Comparison of ENCODE assay signal across 20 cellular contexts in the genomic region with DNA sequence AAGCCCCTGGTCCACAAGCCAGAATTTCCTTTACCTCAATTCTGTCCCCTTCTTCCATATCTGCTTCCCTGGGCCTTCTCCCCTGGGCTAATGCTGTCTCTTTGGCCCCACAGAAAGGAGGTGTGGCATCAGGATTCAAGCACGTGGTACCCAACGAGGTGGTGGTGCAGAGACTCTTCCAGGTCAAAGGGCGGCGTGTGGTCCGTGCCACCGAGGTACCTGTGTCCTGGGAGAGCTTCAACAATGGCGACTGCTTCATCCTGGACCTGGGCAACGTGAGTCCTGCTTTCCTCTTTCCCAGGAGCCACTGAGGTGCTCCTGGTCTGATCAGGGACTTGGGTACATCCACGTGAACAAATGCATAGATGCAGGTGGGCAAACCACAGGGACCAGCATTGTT.
"Had no signal": no experiment of that assay in that cellular context is flagged by ENCODE, and none has a peak within 500 bp of the region (broad histone marks: within the 10 kb centered on the region; RNA-seq: fewer than 3 reads in every experiment).

No MANE protein-coding gene starts in this region.

- H3K9me3 ChIP-seq: colonic mucosa, heart left ventricle, neutrophil, psoas muscle, tibial artery, upper lobe of left lung had no signal

- H3K27ac Mint-ChIP-seq: nephron progenitor cell; stimulated activated effector memory CD8-positive, alpha-beta T cell treated with anti-CD3 and anti-CD28 coated beads, Interleukin-12 subunit alpha, Interleukin-12 subunit beta, amount 100 ng/mL, for 72 hours; stimulated activated naive CD8-positive, alpha-beta T cell treated with anti-CD3 and anti-CD28 coated beads, Interleukin-15, Interleukin-2, amounts not matched to agents 100 ng/mL and 50 ng/mL, for 24 hours had no signal

- H3K27ac ChIP-seq: colonic mucosa, foreskin keratinocyte, neutrophil, psoas muscle, upper lobe of left lung had no signal

- H3K4me3 ChIP-seq: colonic mucosa, heart left ventricle, psoas muscle, tibial artery, upper lobe of left lung had no signal

- FAIRE-seq: small intestine had no signal

- H3K4me1 Mint-ChIP-seq: naive thymus-derived CD4-positive, alpha-beta T cell; stimulated activated effector memory CD8-positive, alpha-beta T cell treated with anti-CD3 and anti-CD28 coated beads, Interleukin-12 subunit alpha, Interleukin-12 subunit beta, amount 100 ng/mL, for 72 hours had no signal

- ATAC-seq: foreskin keratinocyte; naive thymus-derived CD4-positive, alpha-beta T cell; psoas muscle; stimulated activated effector memory CD8-positive, alpha-beta T cell treated with anti-CD3 and anti-CD28 coated beads, Interleukin-12 subunit alpha, Interleukin-12 subunit beta, amount 100 ng/mL, for 72 hours had no signal

- DNase-seq: cerebellar nuclear complex; colonic mucosa; dermis blood vessel endothelial cell; foreskin keratinocyte; hypothalamus; islet precursor cell; mesendoderm; naive thymus-derived CD4-positive, alpha-beta T cell; nephron progenitor cell; retina; small intestine; stimulated activated CD4-positive, alpha-beta T cell treated with anti-CD3 and anti-CD28 coated beads, Interleukin-4, amount 100 ng/mL, for 1 hour; stimulated activated CD8-positive, alpha-beta memory T cell treated with anti-CD3 and anti-CD28 coated beads, Interleukin-4, amount 100 ng/mL, for 48 hours; upper lobe of left lung had no signal

- H3K27me3 Mint-ChIP-seq: stimulated activated naive CD8-positive, alpha-beta T cell treated with anti-CD3 and anti-CD28 coated beads, Interleukin-15, Interleukin-2, amounts not matched to agents 100 ng/mL and 50 ng/mL, for 24 hours had no signal

- H3K27me3 ChIP-seq: colonic mucosa, foreskin keratinocyte, heart left ventricle, neutrophil, tibial artery, upper lobe of left lung had no signal

- H3K4me3 Mint-ChIP-seq: naive thymus-derived CD4-positive, alpha-beta T cell; nephron progenitor cell; stimulated activated effector memory CD8-positive, alpha-beta T cell treated with anti-CD3 and anti-CD28 coated beads, Interleukin-12 subunit alpha, Interleukin-12 subunit beta, amount 100 ng/mL, for 72 hours; stimulated activated naive CD8-positive, alpha-beta T cell treated with anti-CD3 and anti-CD28 coated beads, Interleukin-15, Interleukin-2, amounts not matched to agents 100 ng/mL and 50 ng/mL, for 24 hours had no signal

- H3K9me3 Mint-ChIP-seq: naive thymus-derived CD4-positive, alpha-beta T cell; nephron progenitor cell; stimulated activated effector memory CD8-positive, alpha-beta T cell treated with anti-CD3 and anti-CD28 coated beads, Interleukin-12 subunit alpha, Interleukin-12 subunit beta, amount 100 ng/mL, for 72 hours; stimulated activated naive CD8-positive, alpha-beta T cell treated with anti-CD3 and anti-CD28 coated beads, Interleukin-15, Interleukin-2, amounts not matched to agents 100 ng/mL and 50 ng/mL, for 24 hours had no signal

- H3K4me1 ChIP-seq: colonic mucosa, foreskin keratinocyte had no signal
